In the genomic region with DNA sequence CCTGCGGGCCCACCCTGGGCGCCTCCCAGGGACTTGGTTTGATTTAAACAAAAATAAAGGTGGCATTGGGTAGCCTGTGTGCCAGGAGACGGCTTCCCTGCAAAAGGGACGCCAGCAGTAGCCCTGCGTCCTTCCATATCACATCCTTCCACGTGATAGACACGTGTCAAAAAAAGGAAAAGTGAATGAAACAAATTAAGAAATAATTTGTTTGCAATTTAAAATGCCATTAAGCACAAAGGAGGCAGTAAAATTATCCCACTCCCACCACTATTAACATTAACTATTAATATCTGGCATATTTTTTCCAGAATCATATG, we compare ENCODE assay signal across 9 cellular contexts. TPM values are rescaled to one million over a fixed set of nuclear protein-coding genes. Genes with fewer than 3 reads are reported as not detected.
DNase-seq lines count a peak whose midpoint lies in the region; ATAC-seq, FAIRE-seq and TF ChIP-seq lines count a peak whose summit lies in the region.
"Had no signal": no experiment of that assay in that cellular context is flagged by ENCODE, and none has a peak within 500 bp of the region (broad histone marks: within the 10 kb centered on the region; RNA-seq: fewer than 3 reads in every experiment).

No MANE protein-coding gene starts in this region.

- FAIRE-seq in HepG2 (lab: Jason Lieb, UNC), result no peak
- FAIRE-seq: islet of Langerhans had no signal

- H3K36me3 ChIP-seq in SK-N-SH (replicated peaks in 1 of 2; ENCODE audit: control insufficient read depth in 1 of 2, insufficient read depth in 2 of 2, low read length in 1 of 2), result peaks cover 0 to 5% of the 10 kb centered on the region in 2 experiments
- no peaks in the 10 kb centered on the region for H3K36me3 ChIP-seq in HepG2 (replicated peaks in 1 of 2; ENCODE audit: control insufficient read depth in 1 of 2, insufficient read depth in 2 of 2, low read length in 2 of 2)
- peaks cover 3% of the 10 kb centered on the region for H3K36me3 ChIP-seq in thymus (ENCODE audit: control insufficient read depth, insufficient read depth)

- no peak for TF ChIP-seq POLR2A in HepG2 (IDR thresholded peaks at IDR 0.05; ENCODE audit: insufficient read depth in 1 of 2, low read depth in 2 of 2, low read length in 2 of 2)

- ATAC-seq in SK-N-SH treated with all-trans-retinoic acid at 6 μM for 48 hours (no peak), HepG2 (no peak), HG03432 (IDR thresholded peaks at IDR 0.05; ENCODE audit: unreplicated experiment) (no peak)

- CTCF ChIA-PET in SK-N-SH (lab: Yijun Ruan, JAX), result interaction anchor here (1.0 to 6.7 kb wide), 19 partner anchors 10 to 392 kb away, joined by 3 to 55 read pairs (median 5); partner anchors contain the start of gene TSPAN15
- CTCF ChIA-PET in HepG2 (lab: Yijun Ruan, JAX; ENCODE audit: low intra/inter-chr PET ratio, low total read pairs), result interaction anchor here (0.8 to 3.7 kb wide), 2 partner anchors 41 to 98 kb away, joined by 4 to 56 read pairs; no protein-coding TSS in a partner anchor

- no peaks in the 10 kb centered on the region for H3K9me2 ChIP-seq in SK-N-SH

- TF ChIP-seq RAD21 in SK-N-SH (IDR thresholded peaks at IDR 0.05; ENCODE audit: low read length), result no peak
- peak; percentile 4; the same call in 1 of the 2 replicates for TF ChIP-seq RAD21 in HepG2 (CRISPR knock-in tag; IDR thresholded peaks at IDR 0.05)

- H3K4me3 ChIP-seq in SK-N-SH (ENCODE audit: low read depth in 2 of 2, low read length in 1 of 2), result peak overlapping the region; percentile 35 to 39; a peak in 3 of 4 replicates
- peak overlapping the region; percentile 34 for H3K4me3 ChIP-seq in astrocyte of the cerebellum (ENCODE audit: low read depth, low read length)
- H3K4me3 ChIP-seq in HepG2 (replicated peaks in 1 of 3; ENCODE audit: insufficient read depth in 1 of 3, low read depth in 2 of 3, low read length in 3 of 3), result peak overlapping the region in 1 of 3 experiments; percentile 21; a peak in 1 of 6 replicates
- peak overlapping the region; percentile 36 for H3K4me3 ChIP-seq in thymus (ENCODE audit: low read length)

- H3K4me1 ChIP-seq in SK-N-SH (ENCODE audit: control insufficient read depth in 1 of 2, insufficient read depth in 2 of 2, low read depth in 1 of 2, low read length in 1 of 2) (peaks cover 0 to 21% of the 10 kb centered on the region in 2 experiments; a peak in 2 of 4 replicates), HepG2 (ENCODE audit: insufficient read depth, low read length) (peaks cover 13% of the 10 kb centered on the region), thymus (ENCODE audit: control insufficient read depth, insufficient read depth, low read length) (peaks cover 2% of the 10 kb centered on the region)

- H3K4me2 ChIP-seq in SK-N-SH, result peak overlapping the region; percentile 78; the same call in 1 of the 2 replicates
- peak overlapping the region; percentile 59 for H3K4me2 ChIP-seq in HepG2 (ENCODE audit: low read depth, low read length)

- in situ Hi-C loops in astrocyte of the cerebellum (cut with HindIII; ENCODE audit: low sequenced_read_pairs) (loop anchor here (5.0 kb wide), 2 partner anchors 182 to 228 kb away; no protein-coding TSS in a partner anchor), HepG2 (cut with HindIII; ENCODE audit: extremely low pct_ligation_motif_present, low pct_unique_long_range_greater_than_20kb) (loop anchor here (5.0 kb wide), 2 partner anchors 98 to 228 kb away; no protein-coding TSS in a partner anchor)

- H4K20me1 ChIP-seq in SK-N-SH (ENCODE audit: insufficient read depth), result no peaks in the 10 kb centered on the region
- no peaks in the 10 kb centered on the region for H4K20me1 ChIP-seq in HepG2 (ENCODE audit: insufficient read depth, low read length)

- POLR2A ChIA-PET in SK-N-SH (lab: Yijun Ruan, JAX), result interaction anchor here (1.0 kb wide), 1 partner anchor 98 kb away, joined by 4 read pairs; no protein-coding TSS in a partner anchor
- POLR2A ChIA-PET in HepG2 (lab: Yijun Ruan, JAX), result interaction anchor here (1.0 kb wide), 1 partner anchor 16 kb away, joined by 3 read pairs; no protein-coding TSS in a partner anchor

- H3K9ac ChIP-seq in SK-N-SH (0 out of 2 replicates have a peak overlapping the region, but pooled peaks have one; percentile 36), HepG2 (ENCODE audit: insufficient read depth, low read depth, low read length) (no peak overlapping the region)

- H3K27ac ChIP-seq in SK-N-SH (ENCODE audit: low read depth in 2 of 2, low read length in 1 of 2) (peak overlapping the region; percentile 33 to 50; a peak in 2 of 4 replicates), HepG2 (ENCODE audit: extremely low read length, insufficient read depth, low read length) (no peak overlapping the region), thymus (ENCODE audit: low read depth) (peak overlapping the region; percentile 44)

- TF ChIP-seq CTCF in SK-N-SH (IDR thresholded peaks at IDR 0.05) (no peak; the same call in none of the 2 replicates), astrocyte of the cerebellum (IDR thresholded peaks at IDR 0.05; ENCODE audit: low read depth, low read length, missing control alignments) (no peak), HepG2 (CRISPR knock-in tag; IDR thresholded peaks at IDR 0.05) (no peak)

- WGBS in SK-N-SH (ENCODE audit: low lambda C conversion rate), result 42% methylated on average over 7 of the region's 7 CpGs
- 61% methylated on average over 7 of the region's 7 CpGs for WGBS in HepG2 (ENCODE audit: low lambda C conversion rate)
- WGBS in thymus, result 31% methylated on average over 7 of the region's 7 CpGs

- no peak for TF ChIP-seq EP300 in SK-N-SH (IDR thresholded peaks at IDR 0.05; ENCODE audit: borderline replicate concordance in 1 of 2, low read depth in 1 of 2, low read length in 1 of 2)
- no peak for TF ChIP-seq EP300 in HepG2 (IDR thresholded peaks at IDR 0.05; ENCODE audit: low read depth in 2 of 2, low read length in 2 of 2)
- no peak for TF ChIP-seq EP300 in HepG2 (CRISPR knock-in tag; IDR thresholded peaks at IDR 0.05; ENCODE audit: borderline replicate concordance)

- H2AFZ ChIP-seq in SK-N-SH (ENCODE audit: low read depth), result peak overlapping the region; percentile 77; the same call in 1 of the 2 replicates
- H2AFZ ChIP-seq in HepG2 (ENCODE audit: low read length), result no peak overlapping the region

- no TSS peak for BruUV-seq in HepG2 (replicated peaks; lab: Mats Ljungman, UMichigan)

- DNase-seq in SK-N-SH (no peak), astrocyte of the cerebellum (ENCODE audit: low read depth) (no peak), HepG2 (ENCODE audit: low spot score) (no peak), NCI-H69 (lab: John Stamatoyannopoulos, UW) (no peak)
- no peak for DNase-seq in activated effector memory CD4-positive, alpha-beta T cell treated with anti-CD3 and anti-CD28 coated beads, Interleukin-2, amount 50 U/mL, for 16 hours

- H3K79me2 ChIP-seq in SK-N-SH (ENCODE audit: insufficient read depth) (no peaks in the 10 kb centered on the region), HepG2 (ENCODE audit: insufficient read depth, low read length) (no peaks in the 10 kb centered on the region)

- intact Hi-C loops in HepG2 (cut with micrococcal nuclease; ENCODE audit: unreplicated experiment), result no loop called here

- H3K9me3 ChIP-seq in SK-N-SH (no peaks in the 10 kb centered on the region), HepG2 (ENCODE audit: low read length) (no peaks in the 10 kb centered on the region), thymus (ENCODE audit: control insufficient read depth) (peaks cover 1% of the 10 kb centered on the region)

- H3F3A ChIP-seq in SK-N-SH (replicated peaks; ENCODE audit: insufficient read depth), result peaks cover 10% of the 10 kb centered on the region

- H3K27me3 ChIP-seq in SK-N-SH (ENCODE audit: insufficient read depth), result no peaks in the 10 kb centered on the region
- 0 out of 5 replicates have a peak, but pooled peaks cover 0 to 4% of the 10 kb centered on the region in 2 experiments for H3K27me3 ChIP-seq in HepG2 (ENCODE audit: control insufficient read depth in 1 of 2, insufficient read depth in 2 of 2, low read length in 2 of 2)
- no peaks in the 10 kb centered on the region for H3K27me3 ChIP-seq in thymus (ENCODE audit: control insufficient read depth, insufficient read depth)

RNA-seq across cellular contexts. Expression of gene TACR2, which starts 7.6 kb away (rescaled TPM):
- polyA plus RNA-seq in SK-N-SH (2012; rRNA removed) (0.02 and 0.05 TPM in 2 replicates), HepG2 (2011; rRNA removed) (0.04 TPM in 1 of 2 replicates, not detected in the other), thymus (0.30 TPM)
- polyA plus RNA-seq in SK-N-SH (2012; cell fraction: cytosol; rRNA removed), result 0.03 TPM in 1 of 2 replicates, not detected in the other
- polyA plus RNA-seq in SK-N-SH (2012; cell fraction: nucleus; rRNA removed), result not detected in 2 replicates
- not detected in 2 replicates for total RNA-seq in HepG2 (2016; rRNA removed; fragmentation: Illumina TruSeq; extraction: Trizol)
- total RNA-seq in HepG2 (2016; cell fraction: cytosol; rRNA removed; fragmentation: Illumina TruSeq; extraction: Trizol; ENCODE audit: low read depth), result not detected in 2 replicates
- not detected in 2 replicates for total RNA-seq in HepG2 (2016; cell fraction: insoluble cytoplasmic fraction; rRNA removed; fragmentation: Illumina TruSeq; extraction: Trizol)
- not detected in 2 replicates for total RNA-seq in HepG2 (2016; cell fraction: membrane; rRNA removed; fragmentation: Illumina TruSeq; extraction: Trizol)
- total RNA-seq in HepG2 (2016; cell fraction: nucleus; rRNA removed; fragmentation: Illumina TruSeq; extraction: Trizol), result not detected in 2 replicates
- 0.03 TPM in 2 replicates for polyA plus RNA-seq in HepG2 (2011; cell fraction: cytosol; rRNA removed)
- not detected in 2 replicates for polyA plus RNA-seq in HepG2 (2011; cell fraction: nucleus; rRNA removed)
- polyA plus RNA-seq in HepG2 (2012), result not detected in 2 replicates
- not detected in 2 replicates for polyA plus RNA-seq in HepG2 (2016; cell fraction: cytosol; fragmentation: Illumina TruSeq; extraction: Trizol; ENCODE audit: low read depth)
- not detected in 2 replicates for polyA plus RNA-seq in HepG2 (2016; cell fraction: insoluble cytoplasmic fraction; fragmentation: Illumina TruSeq; extraction: Trizol; ENCODE audit: low read depth)
- polyA plus RNA-seq in HepG2 (2016; cell fraction: membrane; fragmentation: Illumina TruSeq; extraction: Trizol; ENCODE audit: low read depth), result not detected in 2 replicates
- not detected in 2 replicates for polyA plus RNA-seq in HepG2 (2016; cell fraction: nucleus; fragmentation: Illumina TruSeq; extraction: Trizol; ENCODE audit: insufficient read depth, low read depth)
- polyA minus RNA-seq in HepG2 (2011; rRNA and poly(A)+ RNA removed; ENCODE audit: low replicate concordance), result 0.48 TPM in 1 of 2 replicates, not detected in the other
- not detected in 2 replicates for polyA minus RNA-seq in HepG2 (2011; cell fraction: cytosol; rRNA and poly(A)+ RNA removed)
- not detected in 2 replicates for polyA minus RNA-seq in HepG2 (2011; cell fraction: nucleus; rRNA and poly(A)+ RNA removed)

RNA-seq across cellular contexts. Expression of gene TSPAN15, which starts 42.1 kb away (rescaled TPM):
- polyA plus RNA-seq in SK-N-SH (2012; rRNA removed) (8.5 and 13.8 TPM in 2 replicates), HepG2 (2011; rRNA removed) (3.2 and 5.1 TPM in 2 replicates), thymus (13.2 TPM)
- 8.0 and 9.7 TPM in 2 replicates for polyA plus RNA-seq in SK-N-SH (2012; cell fraction: cytosol; rRNA removed)
- polyA plus RNA-seq in SK-N-SH (2012; cell fraction: nucleus; rRNA removed), result 7.3 and 8.3 TPM in 2 replicates
- total RNA-seq in HepG2 (2016; rRNA removed; fragmentation: Illumina TruSeq; extraction: Trizol), result 0.27 and 0.34 TPM in 2 replicates
- 0.61 and 0.88 TPM in 2 replicates for total RNA-seq in HepG2 (2016; cell fraction: cytosol; rRNA removed; fragmentation: Illumina TruSeq; extraction: Trizol; ENCODE audit: low read depth)
- 0.28 TPM in 2 replicates for total RNA-seq in HepG2 (2016; cell fraction: insoluble cytoplasmic fraction; rRNA removed; fragmentation: Illumina TruSeq; extraction: Trizol)
- total RNA-seq in HepG2 (2016; cell fraction: membrane; rRNA removed; fragmentation: Illumina TruSeq; extraction: Trizol), result 0.62 and 0.80 TPM in 2 replicates
- total RNA-seq in HepG2 (2016; cell fraction: nucleus; rRNA removed; fragmentation: Illumina TruSeq; extraction: Trizol), result 0.28 and 1.2 TPM in 2 replicates
- polyA plus RNA-seq in HepG2 (2011; cell fraction: cytosol; rRNA removed), result 5.3 and 5.4 TPM in 2 replicates
- 2.8 and 3.1 TPM in 2 replicates for polyA plus RNA-seq in HepG2 (2011; cell fraction: nucleus; rRNA removed)
- polyA plus RNA-seq in HepG2 (2012), result 3.9 and 5.4 TPM in 2 replicates
- polyA plus RNA-seq in HepG2 (2016; cell fraction: cytosol; fragmentation: Illumina TruSeq; extraction: Trizol; ENCODE audit: low read depth), result 0.62 and 0.84 TPM in 2 replicates
- 0.35 and 0.72 TPM in 2 replicates for polyA plus RNA-seq in HepG2 (2016; cell fraction: insoluble cytoplasmic fraction; fragmentation: Illumina TruSeq; extraction: Trizol; ENCODE audit: low read depth)
- polyA plus RNA-seq in HepG2 (2016; cell fraction: membrane; fragmentation: Illumina TruSeq; extraction: Trizol; ENCODE audit: low read depth), result 0.59 and 0.94 TPM in 2 replicates
- 1.5 and 2.6 TPM in 2 replicates for polyA plus RNA-seq in HepG2 (2016; cell fraction: nucleus; fragmentation: Illumina TruSeq; extraction: Trizol; ENCODE audit: insufficient read depth, low read depth)
- polyA minus RNA-seq in HepG2 (2011; rRNA and poly(A)+ RNA removed; ENCODE audit: low replicate concordance), result 7.5 and 42.0 TPM in 2 replicates
- 1.6 and 1.8 TPM in 2 replicates for polyA minus RNA-seq in HepG2 (2011; cell fraction: cytosol; rRNA and poly(A)+ RNA removed)
- polyA minus RNA-seq in HepG2 (2011; cell fraction: nucleus; rRNA and poly(A)+ RNA removed), result 2.8 and 3.5 TPM in 2 replicates

Comparison
In these comparisons a context has a peak if more than half of its experiments do, and no peak if none do; other contexts are left out.
1. Of the 25 proteins assayed by ChIP-seq in both HepG2 and SK-N-SH: peak only in HepG2: ELF1 and RAD21; only in SK-N-SH: none; in both: none; in neither: 23.